ENCODE assay signal across 10 cellular contexts in the genomic region with DNA sequence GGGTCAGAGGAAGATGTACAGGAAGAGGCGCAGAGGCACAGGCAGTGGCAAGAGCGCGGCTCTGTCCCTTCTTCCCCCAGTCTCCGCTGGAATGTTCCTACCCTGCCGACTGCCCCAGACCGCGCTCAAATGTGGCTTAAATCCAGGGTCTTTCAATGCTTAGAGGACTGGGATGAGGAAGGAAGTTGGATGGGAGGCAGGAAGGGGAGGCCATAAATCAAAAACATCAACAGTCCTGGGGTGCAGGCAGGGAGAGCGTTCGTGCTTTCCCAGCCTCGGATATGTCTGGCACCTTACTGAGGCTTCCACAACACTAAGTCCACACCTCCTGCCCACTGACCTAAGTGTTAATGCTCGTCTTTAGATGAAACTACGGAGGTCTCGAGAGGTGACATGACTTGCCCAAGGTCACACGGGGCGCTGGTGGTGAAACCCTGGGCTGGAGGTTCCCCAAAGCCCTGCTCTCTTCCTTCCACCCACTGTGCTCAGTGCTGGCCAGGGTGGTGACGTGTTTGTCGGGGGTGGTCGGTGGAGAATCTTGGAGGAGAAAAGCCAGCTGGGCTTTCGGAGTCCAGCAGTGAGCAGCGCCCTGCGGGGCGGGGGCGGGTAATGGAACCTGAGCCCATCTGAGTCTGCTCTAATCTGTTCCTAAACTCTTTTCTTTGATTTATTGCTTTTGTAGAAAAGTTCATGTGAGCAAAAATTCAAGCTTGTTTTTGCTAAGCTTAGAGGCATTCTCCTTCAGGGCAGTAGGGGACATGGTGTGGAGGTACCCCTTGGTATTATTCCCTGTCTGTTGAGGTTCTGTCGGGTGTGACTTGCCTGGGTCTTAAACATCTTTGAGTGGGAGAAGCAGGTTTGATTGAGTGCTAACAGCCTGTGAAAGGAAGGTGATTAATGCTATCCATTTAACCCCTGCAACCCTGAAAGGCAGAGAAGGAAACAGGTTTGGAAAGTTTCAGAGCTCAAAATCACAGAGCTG. TPM values are rescaled to one million over a fixed set of nuclear protein-coding genes. Genes with fewer than 3 reads are reported as not detected.
DNase-seq lines count a peak whose midpoint lies in the region; ATAC-seq and TF ChIP-seq lines count a peak whose summit lies in the region.
"Had no signal": no experiment of that assay in that cellular context is flagged by ENCODE, and none has a peak within 500 bp of the region (broad histone marks: within the 10 kb centered on the region; RNA-seq: fewer than 3 reads in every experiment).

No MANE protein-coding gene starts in this region.

- intact Hi-C loops in activated CD8-positive, alpha-beta T cell treated with anti-CD3 and anti-CD28 coated beads for 36 hours (cut with micrococcal nuclease) = no loop called here
- intact Hi-C loops in vagina (cut with DNase I) = no loop called here

- H3K36me3 Mint-ChIP-seq in activated CD8-positive, alpha-beta T cell treated with anti-CD3 and anti-CD28 coated beads for 36 hours (ENCODE audit: low read depth) = no peaks in the 10 kb centered on the region
- H3K36me3 Mint-ChIP-seq in activated CD8-positive, alpha-beta T cell treated with anti-CD3 and anti-CD28 coated beads, Interleukin-2, amount 10 ng/mL, durations not matched to agents 7 days and 5 days (ENCODE audit: low read depth) = no peaks in the 10 kb centered on the region
- no peaks in the 10 kb centered on the region for H3K36me3 Mint-ChIP-seq in endodermal cell (ENCODE audit: low read depth)

- H3K9ac ChIP-seq in endodermal cell (ENCODE audit: extremely low read depth, low read length, poor library complexity, severe bottlenecking) = peak overlapping the region; percentile 16

- H3K4me1 Mint-ChIP-seq in activated CD8-positive, alpha-beta T cell treated with anti-CD3 and anti-CD28 coated beads for 36 hours (ENCODE audit: low read depth) = no peaks in the 10 kb centered on the region
- H3K4me1 Mint-ChIP-seq in activated CD8-positive, alpha-beta T cell treated with anti-CD3 and anti-CD28 coated beads, Interleukin-2, amount 10 ng/mL, durations not matched to agents 7 days and 5 days (ENCODE audit: low read depth) = peaks cover 13% of the 10 kb centered on the region
- peaks cover 28% of the 10 kb centered on the region for H3K4me1 Mint-ChIP-seq in endodermal cell

- no peak overlapping the region for H3K27ac Mint-ChIP-seq in activated CD8-positive, alpha-beta T cell treated with anti-CD3 and anti-CD28 coated beads for 36 hours
- no peak overlapping the region for H3K27ac Mint-ChIP-seq in activated CD8-positive, alpha-beta T cell treated with anti-CD3 and anti-CD28 coated beads, Interleukin-2, amount 10 ng/mL, durations not matched to agents 7 days and 5 days
- peak overlapping the region; percentile 82 for H3K27ac Mint-ChIP-seq in endodermal cell

- no peak for TF ChIP-seq POLR2A in vagina (IDR thresholded peaks at IDR 0.05)

- no peaks in the 10 kb centered on the region for H3K36me3 ChIP-seq in endodermal cell (ENCODE audit: control insufficient read depth, insufficient read depth, low read length)
- H3K36me3 ChIP-seq in lung (ENCODE audit: control insufficient read depth in 2 of 2, insufficient read depth in 2 of 2, low read length in 2 of 2) = no peaks in the 10 kb centered on the region
- H3K36me3 ChIP-seq in vagina = no peaks in the 10 kb centered on the region

- peaks cover 5% of the 10 kb centered on the region for H3K27me3 ChIP-seq in endodermal cell (ENCODE audit: control insufficient read depth, insufficient read depth, low read length, poor library complexity, severe bottlenecking)
- no peaks in the 10 kb centered on the region for H3K27me3 ChIP-seq in lung (ENCODE audit: control insufficient read depth, insufficient read depth)
- H3K27me3 ChIP-seq in vagina = no peaks in the 10 kb centered on the region

- WGBS in endodermal cell (ENCODE audit: insufficient coverage in 1 of 2, insufficient read length in 1 of 2), 2 experiments = 42 to 49% methylated on average over 15 to 24 of the region's 24 CpGs
- WGBS in lung, 2 donors = 6 to 10% methylated on average over 24 of the region's 24 CpGs

- H3K9me3 Mint-ChIP-seq in activated CD8-positive, alpha-beta T cell treated with anti-CD3 and anti-CD28 coated beads for 36 hours = no peaks in the 10 kb centered on the region
- H3K9me3 Mint-ChIP-seq in activated CD8-positive, alpha-beta T cell treated with anti-CD3 and anti-CD28 coated beads, Interleukin-2, amount 10 ng/mL, durations not matched to agents 7 days and 5 days (ENCODE audit: insufficient read depth) = no peaks in the 10 kb centered on the region
- no peaks in the 10 kb centered on the region for H3K9me3 Mint-ChIP-seq in endodermal cell

- no peak for ATAC-seq in activated CD8-positive, alpha-beta T cell treated with anti-CD3 and anti-CD28 coated beads for 36 hours
- ATAC-seq in activated CD8-positive, alpha-beta T cell treated with anti-CD3 and anti-CD28 coated beads, Interleukin-2, amount 10 ng/mL, durations not matched to agents 7 days and 5 days = no peak
- peak; percentile 30 for ATAC-seq in lung (ENCODE audit: insufficient read depth, low FRiP score)
- ATAC-seq in GM18517 (IDR thresholded peaks at IDR 0.05; ENCODE audit: unreplicated experiment) = no peak
- no peak for ATAC-seq in HG02642 (IDR thresholded peaks at IDR 0.05; ENCODE audit: poor library complexity, unreplicated experiment)

- POLR2A ChIA-PET in activated CD8-positive, alpha-beta T cell treated with anti-CD3 and anti-CD28 coated beads for 36 hours (lab: Charles Lee) = interaction anchor here (0.5 kb wide), 1 partner anchor 17 kb away, joined by 3 read pairs; no protein-coding TSS in a partner anchor
- POLR2A ChIA-PET in activated CD8-positive, alpha-beta T cell treated with anti-CD3 and anti-CD28 coated beads, Interleukin-2, amount 10 ng/mL, durations not matched to agents 7 days and 5 days (lab: Charles Lee) = interaction anchor here (0.6 kb wide), 1 partner anchor 181 kb away, joined by 3 read pairs; no protein-coding TSS in a partner anchor

- H3K9me3 ChIP-seq in endodermal cell (ENCODE audit: control insufficient read depth, low read length) = no peaks in the 10 kb centered on the region
- peaks cover 0 to 6% of the 10 kb centered on the region in 2 donors for H3K9me3 ChIP-seq in lung (ENCODE audit: control insufficient read depth in 2 of 2, insufficient read depth in 1 of 2, low read length in 1 of 2)
- H3K9me3 ChIP-seq in vagina = no peaks in the 10 kb centered on the region

- DNase-seq in activated CD8-positive, alpha-beta T cell treated with anti-CD3 and anti-CD28 coated beads for 36 hours = peak; percentile 4
- no peak for DNase-seq in activated CD8-positive, alpha-beta T cell treated with anti-CD3 and anti-CD28 coated beads, Interleukin-2, amount 10 ng/mL, durations not matched to agents 7 days and 5 days
- DNase-seq in endodermal cell (peak; percentile 86), lung (ENCODE audit: low spot score) (peak; percentile 42), vagina (ENCODE audit: extremely low spot score in 2 of 2) (no peak), NCI-H187 (lab: John Stamatoyannopoulos, UW) (no peak)
- DNase-seq: 8988T; activated CD4-positive, CD25-positive, alpha-beta regulatory T cell treated with anti-CD3 and anti-CD28 coated beads, Interleukin-2, amount 50 U/mL, for 72 hours had no signal

- H3K4me3 ChIP-seq in endodermal cell (ENCODE audit: low read length) = peak overlapping the region; percentile 66
- no peak overlapping the region for H3K4me3 ChIP-seq in lung
- peak overlapping the region; percentile 37 to 40 for H3K4me3 ChIP-seq in vagina

- no peak overlapping the region for H3K27ac ChIP-seq in endodermal cell (ENCODE audit: low read depth, low read length)
- H3K27ac ChIP-seq in lung (ENCODE audit: low read depth in 1 of 2, low read length in 1 of 2) = peak overlapping the region in 1 of 2 donors; percentile 42
- peak overlapping the region; percentile 69 for H3K27ac ChIP-seq in vagina

- TF ChIP-seq CTCF in activated CD8-positive, alpha-beta T cell treated with anti-CD3 and anti-CD28 coated beads for 36 hours (IDR thresholded peaks at IDR 0.05) = no peak
- TF ChIP-seq CTCF in endodermal cell (conservative IDR thresholded peaks at IDR 0.05) = no peak
- no peak for TF ChIP-seq CTCF in lung (IDR thresholded peaks at IDR 0.05; ENCODE audit: control extremely low read depth, extremely low read depth)
- no peak for TF ChIP-seq CTCF in vagina (IDR thresholded peaks at IDR 0.05)

- H3K27me3 Mint-ChIP-seq in activated CD8-positive, alpha-beta T cell treated with anti-CD3 and anti-CD28 coated beads for 36 hours = peaks cover 40% of the 10 kb centered on the region
- peaks cover 44% of the 10 kb centered on the region for H3K27me3 Mint-ChIP-seq in activated CD8-positive, alpha-beta T cell treated with anti-CD3 and anti-CD28 coated beads, Interleukin-2, amount 10 ng/mL, durations not matched to agents 7 days and 5 days (ENCODE audit: low read depth)
- peaks cover 3% of the 10 kb centered on the region for H3K27me3 Mint-ChIP-seq in endodermal cell (ENCODE audit: insufficient read depth)

- H3K4me3 Mint-ChIP-seq in activated CD8-positive, alpha-beta T cell treated with anti-CD3 and anti-CD28 coated beads for 36 hours = no peak overlapping the region
- H3K4me3 Mint-ChIP-seq in activated CD8-positive, alpha-beta T cell treated with anti-CD3 and anti-CD28 coated beads, Interleukin-2, amount 10 ng/mL, durations not matched to agents 7 days and 5 days = no peak overlapping the region
- peak overlapping the region; percentile 60 for H3K4me3 Mint-ChIP-seq in endodermal cell

- H3K4me1 ChIP-seq in endodermal cell (ENCODE audit: control insufficient read depth, insufficient read depth, low read length) = peaks cover 11% of the 10 kb centered on the region
- peaks cover 0 to 9% of the 10 kb centered on the region in 2 donors for H3K4me1 ChIP-seq in lung (ENCODE audit: control insufficient read depth in 2 of 2, insufficient read depth in 2 of 2, low read length in 2 of 2)
- H3K4me1 ChIP-seq in vagina = peaks cover 23% of the 10 kb centered on the region

- CTCF ChIA-PET in activated CD8-positive, alpha-beta T cell treated with anti-CD3 and anti-CD28 coated beads for 36 hours (lab: Charles Lee) = interaction anchor here (1.7 kb wide), 1 partner anchor 44 kb away, joined by 3 read pairs; no protein-coding TSS in a partner anchor
- CTCF ChIA-PET in activated CD8-positive, alpha-beta T cell treated with anti-CD3 and anti-CD28 coated beads, Interleukin-2, amount 10 ng/mL, durations not matched to agents 7 days and 5 days (lab: Charles Lee) = interaction anchor here (1.0 kb wide), 1 partner anchor 44 kb away, joined by 3 read pairs; no protein-coding TSS in a partner anchor

RNA-seq across cellular contexts. Expression of gene CDA, which starts 0.7 kb away (rescaled TPM):
- not detected for total RNA-seq in activated CD8-positive, alpha-beta T cell treated with anti-CD3 and anti-CD28 coated beads for 36 hours
- not detected for total RNA-seq in activated CD8-positive, alpha-beta T cell treated with anti-CD3 and anti-CD28 coated beads, Interleukin-2, amount 10 ng/mL, durations not matched to agents 7 days and 5 days
- total RNA-seq in endodermal cell (10 to 100 TPM in 1 of 2 donors, 1 to 10 TPM in 1; 1.3 to 24.3 TPM), lung (1 to 10 TPM in 1 of 2 donors, under 1 TPM in 1; 0.40 to 3.4 TPM), vagina (16.0 TPM)
- 3.9 TPM for polyA plus RNA-seq in endodermal cell (2013, experiment 1 of 2)
- 1.7 TPM for polyA plus RNA-seq in endodermal cell (2013, experiment 2 of 2)
- 10 to 100 TPM in 1 of 2 donors, 1 to 10 TPM in 1; 3.3 to 47.5 TPM for polyA plus RNA-seq in lung

RNA-seq across cellular contexts. Expression of gene FAM43B, which starts 37.2 kb away (rescaled TPM):
- not detected for total RNA-seq in activated CD8-positive, alpha-beta T cell treated with anti-CD3 and anti-CD28 coated beads for 36 hours
- not detected for total RNA-seq in activated CD8-positive, alpha-beta T cell treated with anti-CD3 and anti-CD28 coated beads, Interleukin-2, amount 10 ng/mL, durations not matched to agents 7 days and 5 days
- under 1 TPM; 0.13 to 0.29 TPM for total RNA-seq in endodermal cell
- 1.2 TPM for polyA plus RNA-seq in endodermal cell (2013, experiment 1 of 2)
- polyA plus RNA-seq in endodermal cell (2013, experiment 2 of 2) = 1.4 TPM
- under 1 TPM; 0.37 to 0.67 TPM for total RNA-seq in lung
- polyA plus RNA-seq in lung = under 1 TPM; 0.20 to 0.21 TPM
- total RNA-seq in vagina = not detected

RNA-seq across cellular contexts. Expression of gene PINK1, which starts 43.6 kb away (rescaled TPM):
- 1 to 10 TPM; 2.7 to 3.3 TPM for total RNA-seq in activated CD8-positive, alpha-beta T cell treated with anti-CD3 and anti-CD28 coated beads for 36 hours
- 1 to 10 TPM; 3.3 to 3.6 TPM for total RNA-seq in activated CD8-positive, alpha-beta T cell treated with anti-CD3 and anti-CD28 coated beads, Interleukin-2, amount 10 ng/mL, durations not matched to agents 7 days and 5 days
- 10 to 100 TPM; 26.3 to 27.7 TPM for total RNA-seq in endodermal cell
- 20.5 TPM for polyA plus RNA-seq in endodermal cell (2013, experiment 1 of 2)
- polyA plus RNA-seq in endodermal cell (2013, experiment 2 of 2) = 20.2 TPM
- 10 to 100 TPM; 42.5 to 45.4 TPM for total RNA-seq in lung
- 10 to 100 TPM; 37.5 to 39.2 TPM for polyA plus RNA-seq in lung
- total RNA-seq in vagina = 113 TPM

Comparison
In these comparisons a context has a peak if more than half of its experiments do, and no peak if none do; other contexts are left out.
1. DNase-seq: peak in activated CD8-positive, alpha-beta T cell treated with anti-CD3 and anti-CD28 coated beads for 36 hours (single experiment), endodermal cell (single experiment) and lung (single experiment); none in activated CD8-positive, alpha-beta T cell treated with anti-CD3 and anti-CD28 coated beads, Interleukin-2, amount 10 ng/mL, durations not matched to agents 7 days and 5 days (single experiment), vagina (0 of 2) and NCI-H187 (0 of 2).
2. RNA of gene PINK1, which starts 43.6 kb away (total RNA-seq): 113 TPM in vagina (single experiment), 42.5 to 45.4 TPM in lung and 26.3 to 27.7 TPM in endodermal cell; 3.3 to 3.6 TPM in activated CD8-positive, alpha-beta T cell treated with anti-CD3 and anti-CD28 coated beads, Interleukin-2, amount 10 ng/mL, durations not matched to agents 7 days and 5 days and 2.7 to 3.3 TPM in activated CD8-positive, alpha-beta T cell treated with anti-CD3 and anti-CD28 coated beads for 36 hours; every median in the first group is over 4 times any median in the second.